16 cellular contexts compared by ENCODE assay signal in genomic region chr6:53154794-53155193, GRCh38. TPM values are rescaled to one million over a fixed set of nuclear protein-coding genes. Genes with fewer than 3 reads are reported as not detected.
DNase-seq lines count a peak whose midpoint lies in the region; ATAC-seq and TF ChIP-seq lines count a peak whose summit lies in the region.
"Had no signal": no experiment of that assay in that cellular context is flagged by ENCODE, and none has a peak within 500 bp of the region (broad histone marks: within the 10 kb centered on the region; RNA-seq: fewer than 3 reads in every experiment).

No MANE protein-coding gene starts in this region.

- H2AFZ ChIP-seq in ACC112 (ENCODE audit: low read length, unreplicated experiment): no peak overlapping the region
- H2AFZ ChIP-seq in hepatocyte: peak overlapping the region; percentile 20
- no peak overlapping the region for H2AFZ ChIP-seq in MM.1S (ENCODE audit: low read length)

- DNase-seq in adipocyte (ENCODE audit: low read depth): no peak
- DNase-seq in hepatocyte (ENCODE audit: low spot score): no peak
- DNase-seq in gastrocnemius medialis: no peak
- DNase-seq in NCI-H2081 (lab: John Stamatoyannopoulos, UW): no peak
- no peak for DNase-seq in NOMO-1 (lab: John Stamatoyannopoulos, UW; ENCODE audit: unreplicated experiment in 2 of 2)
- no peak for DNase-seq in MM.1S
- DNase-seq: C1 segment of cervical spinal cord; CD8-positive, alpha-beta T cell; COR-L47; DND-41; GDM1 had no signal

- H3K4me3 ChIP-seq in ACC112 (ENCODE audit: low read depth, low read length): no peak overlapping the region
- peak overlapping the region; percentile 18 for H3K4me3 ChIP-seq in adipocyte (ENCODE audit: low read length)
- no peak overlapping the region for H3K4me3 ChIP-seq in hepatocyte
- no peak overlapping the region for H3K4me3 ChIP-seq in gastrocnemius medialis
- H3K4me3 ChIP-seq in MM.1S (ENCODE audit: low read length): no peak overlapping the region

- H3K9me2 ChIP-seq in hepatocyte (replicated peaks; ENCODE audit: insufficient read depth): no peaks in the 10 kb centered on the region
- no peaks in the 10 kb centered on the region for H3K9me2 ChIP-seq in MM.1S (replicated peaks; ENCODE audit: insufficient read depth, low read length)

- H3K4me2 ChIP-seq in hepatocyte (no peak overlapping the region), MM.1S (ENCODE audit: low read depth, low read length) (no peak overlapping the region)

- in situ Hi-C loops in gastrocnemius medialis (cut with MboI; ENCODE audit: low sequenced_read_pairs in 4 of 4): loop anchor here (25.0 kb wide), 1 partner anchor 583 kb away; no protein-coding TSS in a partner anchor

- H3K27ac ChIP-seq in ACC112 (ENCODE audit: low read depth, low read length) (peak overlapping the region; percentile 10; the same call in 1 of the 2 replicates), hepatocyte (peak overlapping the region; percentile 48), gastrocnemius medialis (no peak overlapping the region), MM.1S (ENCODE audit: low read length) (no peak overlapping the region)
- H3K27ac ChIP-seq: 22Rv1, HL-60 had no signal

- WGBS in hepatocyte (ENCODE audit: low lambda C conversion rate, missing lambda C conversion rate): 92% methylated on average over 2 of the region's 2 CpGs

- H3K9ac ChIP-seq in adipocyte (ENCODE audit: low read length): peak overlapping the region; percentile 71
- H3K9ac ChIP-seq in MM.1S (ENCODE audit: low read length): no peak overlapping the region

- H3K4me1 ChIP-seq in ACC112 (ENCODE audit: control insufficient read depth, insufficient read depth, low read length, unreplicated experiment): peaks cover 4% of the 10 kb centered on the region
- peaks cover 24% of the 10 kb centered on the region for H3K4me1 ChIP-seq in adipocyte (ENCODE audit: control insufficient read depth, insufficient read depth, low read length)
- no peaks in the 10 kb centered on the region for H3K4me1 ChIP-seq in hepatocyte (ENCODE audit: insufficient read depth)
- H3K4me1 ChIP-seq in gastrocnemius medialis: no peaks in the 10 kb centered on the region
- no peaks in the 10 kb centered on the region for H3K4me1 ChIP-seq in MM.1S (ENCODE audit: low read length)

- H3K9me3 ChIP-seq in adipocyte (ENCODE audit: control insufficient read depth, low read length) (no peaks in the 10 kb centered on the region), hepatocyte (ENCODE audit: low read depth) (no peaks in the 10 kb centered on the region), gastrocnemius medialis (no peaks in the 10 kb centered on the region), MM.1S (replicated peaks; ENCODE audit: insufficient read depth, low read length) (no peaks in the 10 kb centered on the region)

- H3K36me3 ChIP-seq in ACC112 (ENCODE audit: insufficient read depth, low read length) (no peaks in the 10 kb centered on the region), adipocyte (ENCODE audit: control insufficient read depth, insufficient read depth, low read length, severe bottlenecking) (no peaks in the 10 kb centered on the region), hepatocyte (replicated peaks; ENCODE audit: insufficient read depth, low read depth) (no peaks in the 10 kb centered on the region), gastrocnemius medialis (no peaks in the 10 kb centered on the region), MM.1S (replicated peaks; ENCODE audit: insufficient read depth, low read length) (no peaks in the 10 kb centered on the region)

- no peaks in the 10 kb centered on the region for H3K79me2 ChIP-seq in ACC112 (ENCODE audit: control insufficient read depth, insufficient read depth, low read length, unreplicated experiment)
- no peaks in the 10 kb centered on the region for H3K79me2 ChIP-seq in hepatocyte
- H3K79me2 ChIP-seq in MM.1S (ENCODE audit: low read length): no peaks in the 10 kb centered on the region

- no peaks in the 10 kb centered on the region for H4K20me1 ChIP-seq in hepatocyte (ENCODE audit: insufficient read depth, poor library complexity, severe bottlenecking)
- H4K20me1 ChIP-seq in MM.1S (ENCODE audit: insufficient read depth, low read length): no peaks in the 10 kb centered on the region

- ATAC-seq in gastrocnemius medialis: peak; percentile 24 to 60
- no peak for ATAC-seq in GM19452 (IDR thresholded peaks at IDR 0.05; ENCODE audit: unreplicated experiment)
- ATAC-seq: CD8-positive, alpha-beta T cell; HCT116 had no signal

- no peaks in the 10 kb centered on the region for H3F3A ChIP-seq in MM.1S (ENCODE audit: insufficient read depth, low read length)

- TF ChIP-seq POLR2A in gastrocnemius medialis (IDR thresholded peaks at IDR 0.05): no peak

- intact Hi-C loops in gastrocnemius medialis (cut with DNase I; ENCODE audit: low total_unique reads): no loop called here

- H3K27me3 ChIP-seq in ACC112 (ENCODE audit: insufficient read depth, low read length) (no peaks in the 10 kb centered on the region), adipocyte (replicated peaks; ENCODE audit: control insufficient read depth, insufficient read depth, low read length) (no peaks in the 10 kb centered on the region), hepatocyte (no peaks in the 10 kb centered on the region), gastrocnemius medialis (no peaks in the 10 kb centered on the region), MM.1S (replicated peaks; ENCODE audit: insufficient read depth, low read length) (no peaks in the 10 kb centered on the region)

- TF ChIP-seq CTCF in hepatocyte (IDR thresholded peaks at IDR 0.05; ENCODE audit: poor library complexity): no peak
- TF ChIP-seq CTCF in gastrocnemius medialis (IDR thresholded peaks at IDR 0.05 in 4 of 5, conservative IDR thresholded peaks at IDR 0.05 in 1 of 5): no peak
- TF ChIP-seq CTCF in MM.1S (IDR thresholded peaks at IDR 0.05; ENCODE audit: low read length): no peak

RNA-seq across cellular contexts. Expression of gene GCM1, which starts 6.2 kb away (rescaled TPM):
- total RNA-seq in hepatocyte (0.33 TPM in 1 of 2 replicates, not detected in the other), gastrocnemius medialis (not detected)
- polyA plus RNA-seq in hepatocyte: not detected in 2 replicates

Comparison
In these comparisons a context has a peak if more than half of its experiments do, and no peak if none do; other contexts are left out.
1. H3K27ac ChIP-seq: peak in ACC112 (single experiment) and hepatocyte (single experiment); none in gastrocnemius medialis (0 of 4) and MM.1S (single experiment).